ENCODE assay signal across 1 cellular context in the genomic region with DNA sequence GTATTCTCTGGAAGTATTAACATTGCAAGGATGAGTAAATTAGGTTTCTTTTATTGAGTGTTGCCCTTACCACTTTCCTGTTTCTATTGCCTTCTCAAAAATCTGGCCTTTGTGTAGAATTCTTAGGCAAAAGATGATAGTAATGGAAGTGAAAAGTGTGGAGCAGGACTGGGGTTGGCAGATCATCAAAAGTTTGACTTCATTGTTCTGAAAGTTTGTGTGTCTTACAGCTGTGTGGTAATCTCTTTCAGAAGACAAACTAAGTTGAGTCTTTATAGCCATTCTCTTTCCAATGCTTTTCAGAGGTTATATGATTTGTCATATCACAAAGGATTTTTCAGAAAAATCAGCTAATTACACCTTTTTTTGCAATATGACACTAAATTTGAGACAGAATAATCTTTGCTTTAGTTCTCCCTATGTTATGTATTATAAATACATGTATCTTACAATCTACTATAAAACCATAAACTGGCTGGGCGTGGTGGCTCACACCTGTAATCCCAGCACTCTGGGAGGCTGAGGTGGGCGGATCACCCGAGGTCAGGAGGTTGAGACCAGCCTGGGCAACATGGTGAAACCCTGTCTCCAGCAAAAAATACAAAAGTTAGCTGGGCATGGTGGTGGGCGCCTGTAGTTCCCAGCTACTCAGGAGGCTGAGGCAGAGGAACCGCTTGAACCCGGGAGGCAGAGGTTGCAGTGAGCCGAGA.
TF ChIP-seq lines count a peak whose summit lies in the region.

No MANE protein-coding gene starts in this region.

TF ChIP-seq in GM12878, 131 proteins besides CTCF, POLR2A, EP300 and RAD21:
- no peak for TF ChIP-seq CEBPB (IDR thresholded peaks at IDR 0.05; ENCODE audit: borderline replicate concordance in 1 of 2, low read depth in 2 of 2, low read length in 2 of 2)
- TF ChIP-seq SREBF1 (IDR thresholded peaks at IDR 0.05; ENCODE audit: low read length) = no peak
- TF ChIP-seq, protein P1, sequence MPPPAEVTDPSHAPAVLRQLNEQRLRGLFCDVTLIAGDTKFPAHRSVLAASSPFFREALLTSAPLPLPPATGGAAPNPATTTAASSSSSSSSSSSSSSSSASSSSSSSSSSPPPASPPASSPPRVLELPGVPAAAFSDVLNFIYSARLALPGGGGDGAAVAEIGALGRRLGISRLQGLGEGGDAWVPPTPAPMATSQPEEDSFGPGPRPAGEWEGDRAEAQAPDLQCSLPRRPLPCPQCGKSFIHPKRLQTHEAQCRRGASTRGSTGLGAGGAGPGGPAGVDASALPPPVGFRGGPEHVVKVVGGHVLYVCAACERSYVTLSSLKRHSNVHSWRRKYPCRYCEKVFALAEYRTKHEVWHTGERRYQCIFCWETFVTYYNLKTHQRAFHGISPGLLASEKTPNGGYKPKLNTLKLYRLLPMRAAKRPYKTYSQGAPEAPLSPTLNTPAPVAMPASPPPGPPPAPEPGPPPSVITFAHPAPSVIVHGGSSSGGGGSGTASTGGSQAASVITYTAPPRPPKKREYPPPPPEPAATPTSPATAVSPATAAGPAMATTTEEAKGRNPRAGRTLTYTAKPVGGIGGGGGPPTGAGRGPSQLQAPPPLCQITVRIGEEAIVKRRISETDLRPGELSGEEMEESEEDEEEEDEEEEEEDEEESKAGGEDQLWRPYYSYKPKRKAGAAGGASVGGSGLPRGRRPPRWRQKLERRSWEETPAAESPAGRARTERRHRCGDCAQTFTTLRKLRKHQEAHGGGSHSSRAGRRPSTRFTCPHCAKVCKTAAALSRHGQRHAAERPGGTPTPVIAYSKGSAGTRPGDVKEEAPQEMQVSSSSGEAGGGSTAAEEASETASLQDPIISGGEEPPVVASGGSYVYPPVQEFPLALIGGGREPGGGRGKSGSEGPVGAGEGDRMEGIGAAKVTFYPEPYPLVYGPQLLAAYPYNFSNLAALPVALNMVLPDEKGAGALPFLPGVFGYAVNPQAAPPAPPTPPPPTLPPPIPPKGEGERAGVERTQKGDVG (CRISPR knock-in tag; IDR thresholded peaks at IDR 0.05) = no peak
- no peak for TF ChIP-seq SIX5 (IDR thresholded peaks at IDR 0.05; ENCODE audit: low read depth, low read length, severe bottlenecking)
- TF ChIP-seq EGR1 (IDR thresholded peaks at IDR 0.05; ENCODE audit: borderline replicate concordance in 1 of 2, low read depth in 2 of 2, low read length in 2 of 2) = no peak
